9 cellular contexts compared by ENCODE assay signal in the genomic region with DNA sequence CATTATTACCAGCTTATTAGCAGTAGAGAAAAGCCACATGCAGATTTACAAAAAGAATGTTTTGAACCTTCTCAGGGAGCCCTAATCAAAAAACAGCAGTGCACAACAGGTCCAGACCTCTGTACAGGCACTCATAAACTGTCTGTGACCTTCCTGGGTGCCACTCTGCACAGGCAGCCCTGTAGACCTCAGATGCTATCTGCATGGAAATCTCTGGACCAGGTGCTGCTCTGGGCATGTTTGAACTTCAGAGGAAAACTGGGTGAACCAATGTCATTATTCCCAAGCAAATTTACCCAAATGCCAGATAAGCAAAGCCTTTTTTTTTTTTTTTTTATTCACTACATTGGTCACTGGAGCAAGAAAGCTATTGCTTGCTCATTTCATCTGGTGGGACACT.
"Had no signal": no experiment of that assay in that cellular context is flagged by ENCODE, and none has a peak within 500 bp of the region (broad histone marks: within the 10 kb centered on the region; RNA-seq: fewer than 3 reads in every experiment).

No MANE protein-coding gene starts in this region.

- H3K36me3 ChIP-seq: HAP-1 had no signal

- H3K4me3 ChIP-seq: GM23248, HAP-1, K562 had no signal

- H3K27ac ChIP-seq: GM23248 had no signal

- H2AFZ ChIP-seq: GM23248 had no signal

- DNase-seq: GM23248, GOT3, H7, HFFc6, IMR-90, KG1 had no signal

- ATAC-seq: HCT116, K562 had no signal

- H3K9ac ChIP-seq: GM23248 had no signal

- H3K9me3 ChIP-seq: HAP-1 had no signal
